Comparison of ENCODE assay signal across 17 cellular contexts in the genomic region with DNA sequence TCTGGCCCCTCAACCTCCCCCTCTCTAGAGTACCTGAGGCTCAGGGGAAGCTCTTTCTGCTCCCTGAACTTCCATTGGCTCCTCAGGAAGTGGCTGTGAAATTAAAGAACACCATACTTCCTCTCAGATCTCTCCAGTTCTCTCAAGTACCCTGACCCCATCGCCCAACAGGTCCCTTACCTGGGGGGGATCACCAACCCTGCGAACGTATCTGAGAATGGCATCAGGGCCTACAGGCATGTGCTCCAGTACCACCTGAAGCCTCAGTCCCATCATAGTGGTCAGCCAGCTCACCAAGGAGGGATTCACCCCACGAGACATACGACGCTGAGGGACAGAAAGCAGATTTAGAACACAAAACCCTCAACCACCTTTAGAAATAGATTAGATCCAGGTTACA. TPM values are rescaled to one million over a fixed set of nuclear protein-coding genes. Genes with fewer than 3 reads are reported as not detected.
DNase-seq lines count a peak whose midpoint lies in the region; ATAC-seq and TF ChIP-seq lines count a peak whose summit lies in the region.
"Had no signal": no experiment of that assay in that cellular context is flagged by ENCODE, and none has a peak within 500 bp of the region (broad histone marks: within the 10 kb centered on the region; RNA-seq: fewer than 3 reads in every experiment).

No MANE protein-coding gene starts in this region.

- H4K20me1 ChIP-seq in osteoblast (ENCODE audit: insufficient read depth, low read length): peaks cover 11% of the 10 kb centered on the region

- TF ChIP-seq CTCF in activated CD8-positive, alpha-beta T cell treated with anti-CD3 and anti-CD28 coated beads for 36 hours (IDR thresholded peaks at IDR 0.05): no peak
- TF ChIP-seq CTCF in RWPE1 (conservative IDR thresholded peaks at IDR 0.05; ENCODE audit: low read depth): no peak
- TF ChIP-seq CTCF in osteoblast (IDR thresholded peaks at IDR 0.05; ENCODE audit: extremely low read depth, low read depth, low read length): no peak
- no peak for TF ChIP-seq CTCF in coronary artery (IDR thresholded peaks at IDR 0.05)

- peaks cover 89% of the 10 kb centered on the region for H3K36me3 ChIP-seq in osteoblast (ENCODE audit: insufficient read depth, low read length)
- H3K36me3 ChIP-seq: neural progenitor cell had no signal

- peak overlapping the region; percentile 64 for H3K27ac Mint-ChIP-seq in activated CD8-positive, alpha-beta T cell treated with anti-CD3 and anti-CD28 coated beads for 36 hours
- no peak overlapping the region for H3K27ac Mint-ChIP-seq in activated CD8-positive, alpha-beta T cell treated with anti-CD3 and anti-CD28 coated beads, Interleukin-2, amount 10 ng/mL, durations not matched to agents 7 days and 5 days
- H3K27ac Mint-ChIP-seq: activated B cell treated with CpG ODN at 0.5 μM for 24 hours; neural progenitor cell; T-helper 2 cell treated with Interferon-gamma antibody and Interleukin-4, amounts not matched to agents 5 μg/mL and 100 μg/mL, for 36 hours had no signal

- intact Hi-C loops in activated CD8-positive, alpha-beta T cell treated with anti-CD3 and anti-CD28 coated beads for 36 hours (cut with micrococcal nuclease): no loop called here

- no peaks in the 10 kb centered on the region for H3K9me3 ChIP-seq in osteoblast (ENCODE audit: low read depth, low read length)
- H3K9me3 ChIP-seq: left lung, Peyer's patch had no signal

- H3K4me1 ChIP-seq in osteoblast (ENCODE audit: insufficient read depth, low read length): peaks cover 7% of the 10 kb centered on the region
- H3K4me1 ChIP-seq: left lung, neural progenitor cell, Peyer's patch had no signal

- no peaks in the 10 kb centered on the region for H3K9me3 Mint-ChIP-seq in activated CD8-positive, alpha-beta T cell treated with anti-CD3 and anti-CD28 coated beads for 36 hours
- H3K9me3 Mint-ChIP-seq in activated CD8-positive, alpha-beta T cell treated with anti-CD3 and anti-CD28 coated beads, Interleukin-2, amount 10 ng/mL, durations not matched to agents 7 days and 5 days (ENCODE audit: insufficient read depth): no peaks in the 10 kb centered on the region
- H3K9me3 Mint-ChIP-seq: activated B cell treated with CpG ODN at 0.5 μM for 24 hours; neural progenitor cell; T-helper 2 cell treated with Interferon-gamma antibody and Interleukin-4, amounts not matched to agents 5 μg/mL and 100 μg/mL, for 36 hours had no signal

- ATAC-seq in activated CD8-positive, alpha-beta T cell treated with anti-CD3 and anti-CD28 coated beads for 36 hours: no peak
- ATAC-seq in activated CD8-positive, alpha-beta T cell treated with anti-CD3 and anti-CD28 coated beads, Interleukin-2, amount 10 ng/mL, durations not matched to agents 7 days and 5 days: no peak
- ATAC-seq: left lung had no signal

- H3K27me3 ChIP-seq in osteoblast (ENCODE audit: insufficient read depth, low read length): no peaks in the 10 kb centered on the region
- H3K27me3 ChIP-seq: left lung, neural progenitor cell, Peyer's patch had no signal

- peaks cover 49% of the 10 kb centered on the region for H3K36me3 Mint-ChIP-seq in activated CD8-positive, alpha-beta T cell treated with anti-CD3 and anti-CD28 coated beads for 36 hours (ENCODE audit: low read depth)
- peaks cover 70% of the 10 kb centered on the region for H3K36me3 Mint-ChIP-seq in activated CD8-positive, alpha-beta T cell treated with anti-CD3 and anti-CD28 coated beads, Interleukin-2, amount 10 ng/mL, durations not matched to agents 7 days and 5 days (ENCODE audit: low read depth)

- no peak overlapping the region for H3K4me3 ChIP-seq in osteoblast (ENCODE audit: insufficient read depth, low read length)
- H3K4me3 ChIP-seq in coronary artery: no peak overlapping the region
- H3K4me3 ChIP-seq: left lung, neural progenitor cell, Peyer's patch had no signal

- POLR2A ChIA-PET in activated CD8-positive, alpha-beta T cell treated with anti-CD3 and anti-CD28 coated beads for 36 hours (lab: Charles Lee): interaction anchor here (0.7 to 16.2 kb wide), 7 partner anchors 11 to 60 kb away, joined by 3 to 235 read pairs (median 5); partner anchors contain the start of genes APOM, BAG6, C6orf47 and GPANK1
- POLR2A ChIA-PET in activated CD8-positive, alpha-beta T cell treated with anti-CD3 and anti-CD28 coated beads, Interleukin-2, amount 10 ng/mL, durations not matched to agents 7 days and 5 days (lab: Charles Lee): interaction anchor here (1.0 to 1.6 kb wide), 3 partner anchors 9 to 12 kb away, joined by 3 to 6 read pairs (median 3); partner anchors contain the start of gene BAG6
- POLR2A ChIA-PET in RWPE1 (lab: Yijun Ruan, JAX; ENCODE audit: low non-redundant PET): interaction anchor here (0.6 kb wide), 1 partner anchor 13 kb away, joined by 7 read pairs; no protein-coding TSS in a partner anchor

- no peaks in the 10 kb centered on the region for H3K79me2 ChIP-seq in osteoblast (ENCODE audit: insufficient read depth, low read length)

- CTCF ChIA-PET in activated CD8-positive, alpha-beta T cell treated with anti-CD3 and anti-CD28 coated beads for 36 hours (lab: Charles Lee): interaction anchor here (1.5 kb wide), 1 partner anchor 90 kb away, joined by 3 read pairs; no protein-coding TSS in a partner anchor
- CTCF ChIA-PET in activated CD8-positive, alpha-beta T cell treated with anti-CD3 and anti-CD28 coated beads, Interleukin-2, amount 10 ng/mL, durations not matched to agents 7 days and 5 days (lab: Charles Lee): interaction anchor here (1.0 to 1.4 kb wide), 3 partner anchors 11 to 60 kb away, joined by 3 to 5 read pairs (median 4); no protein-coding TSS in a partner anchor
- CTCF ChIA-PET in RWPE1 (lab: Yijun Ruan, JAX): no interaction called here

- H3K27ac ChIP-seq in RWPE1 (peak overlapping the region; percentile 40), osteoblast (ENCODE audit: low read depth, low read length) (no peak overlapping the region), coronary artery (no peak overlapping the region)
- H3K27ac ChIP-seq: left lung, neural progenitor cell, Peyer's patch had no signal

- no peak overlapping the region for H3K4me3 Mint-ChIP-seq in activated CD8-positive, alpha-beta T cell treated with anti-CD3 and anti-CD28 coated beads for 36 hours
- no peak overlapping the region for H3K4me3 Mint-ChIP-seq in activated CD8-positive, alpha-beta T cell treated with anti-CD3 and anti-CD28 coated beads, Interleukin-2, amount 10 ng/mL, durations not matched to agents 7 days and 5 days
- H3K4me3 Mint-ChIP-seq: activated B cell treated with CpG ODN at 0.5 μM for 24 hours; neural progenitor cell; T-helper 2 cell treated with Interferon-gamma antibody and Interleukin-4, amounts not matched to agents 5 μg/mL and 100 μg/mL, for 36 hours had no signal

- H2AFZ ChIP-seq in osteoblast (ENCODE audit: low read length): no peak overlapping the region
- H2AFZ ChIP-seq: neural progenitor cell had no signal

- peaks cover 9% of the 10 kb centered on the region for H3K4me1 Mint-ChIP-seq in activated CD8-positive, alpha-beta T cell treated with anti-CD3 and anti-CD28 coated beads for 36 hours (ENCODE audit: low read depth)
- H3K4me1 Mint-ChIP-seq in activated CD8-positive, alpha-beta T cell treated with anti-CD3 and anti-CD28 coated beads, Interleukin-2, amount 10 ng/mL, durations not matched to agents 7 days and 5 days (ENCODE audit: low read depth): peaks cover 14% of the 10 kb centered on the region
- H3K4me1 Mint-ChIP-seq: activated B cell treated with CpG ODN at 0.5 μM for 24 hours, neural progenitor cell had no signal

- no peak for DNase-seq in activated CD8-positive, alpha-beta T cell treated with anti-CD3 and anti-CD28 coated beads for 36 hours
- DNase-seq in activated CD8-positive, alpha-beta T cell treated with anti-CD3 and anti-CD28 coated beads, Interleukin-2, amount 10 ng/mL, durations not matched to agents 7 days and 5 days: no peak
- no peak for DNase-seq in RWPE1 (ENCODE audit: low spot score)
- peak; percentile 56 for DNase-seq in osteoblast (ENCODE audit: insufficient read length, low spot score, missing footprints)
- DNase-seq in NCI-H69 (lab: John Stamatoyannopoulos, UW): no peak
- DNase-seq in coronary artery (ENCODE audit: low spot score): no peak
- DNase-seq: activated B cell treated with CpG ODN at 0.5 μM for 24 hours; activated gamma-delta T cell; KBM-7; left lung; MV-4-11; NCI-H1694 treated with DMSO at 0.1 percent for 48 hours; NCI-H2227 treated with DMSO at 0.1 percent for 48 hours; Peyer's patch; stimulated activated CD4-positive, alpha-beta T cell treated with anti-CD3 and anti-CD28 coated beads, Interleukin-4, amount 100 ng/mL, for 24 hours had no signal

- no peaks in the 10 kb centered on the region for H3K27me3 Mint-ChIP-seq in activated CD8-positive, alpha-beta T cell treated with anti-CD3 and anti-CD28 coated beads for 36 hours
- H3K27me3 Mint-ChIP-seq in activated CD8-positive, alpha-beta T cell treated with anti-CD3 and anti-CD28 coated beads, Interleukin-2, amount 10 ng/mL, durations not matched to agents 7 days and 5 days (ENCODE audit: low read depth): no peaks in the 10 kb centered on the region
- H3K27me3 Mint-ChIP-seq: activated B cell treated with CpG ODN at 0.5 μM for 24 hours had no signal

- no peak overlapping the region for H3K4me2 ChIP-seq in osteoblast (ENCODE audit: insufficient read depth, low read length)
- H3K4me2 ChIP-seq: neural progenitor cell had no signal

RNA-seq across cellular contexts. Expression of gene BAG6, which starts 11.8 kb away (rescaled TPM):
- total RNA-seq in activated CD8-positive, alpha-beta T cell treated with anti-CD3 and anti-CD28 coated beads for 36 hours: 100 to 1,000 TPM; 303 to 318 TPM
- 100 to 1,000 TPM; 259 to 267 TPM for total RNA-seq in activated CD8-positive, alpha-beta T cell treated with anti-CD3 and anti-CD28 coated beads, Interleukin-2, amount 10 ng/mL, durations not matched to agents 7 days and 5 days
- 175 and 183 TPM in 2 replicates for total RNA-seq in osteoblast

RNA-seq across cellular contexts. Expression of gene APOM, which starts 15.1 kb away (rescaled TPM):
- total RNA-seq in activated CD8-positive, alpha-beta T cell treated with anti-CD3 and anti-CD28 coated beads for 36 hours: 1 to 10 TPM; 4.4 to 4.9 TPM
- total RNA-seq in activated CD8-positive, alpha-beta T cell treated with anti-CD3 and anti-CD28 coated beads, Interleukin-2, amount 10 ng/mL, durations not matched to agents 7 days and 5 days: 1 to 10 TPM; 3.2 to 5.1 TPM
- 1.1 and 1.2 TPM in 2 replicates for total RNA-seq in osteoblast

RNA-seq across cellular contexts. Expression of gene C6orf47, which starts 20.0 kb away (rescaled TPM):
- total RNA-seq in activated CD8-positive, alpha-beta T cell treated with anti-CD3 and anti-CD28 coated beads for 36 hours: 10 to 100 TPM; 11.4 to 11.7 TPM
- total RNA-seq in activated CD8-positive, alpha-beta T cell treated with anti-CD3 and anti-CD28 coated beads, Interleukin-2, amount 10 ng/mL, durations not matched to agents 7 days and 5 days: 10 to 100 TPM; 22.5 to 23.8 TPM
- 21.2 and 21.7 TPM in 2 replicates for total RNA-seq in osteoblast

RNA-seq across cellular contexts. Expression of gene PRRC2A, which starts 20.1 kb away (rescaled TPM):
- 100 to 1,000 TPM; 257 to 262 TPM for total RNA-seq in activated CD8-positive, alpha-beta T cell treated with anti-CD3 and anti-CD28 coated beads for 36 hours
- total RNA-seq in activated CD8-positive, alpha-beta T cell treated with anti-CD3 and anti-CD28 coated beads, Interleukin-2, amount 10 ng/mL, durations not matched to agents 7 days and 5 days: 100 to 1,000 TPM; 260 to 279 TPM
- 49.2 and 52.2 TPM in 2 replicates for total RNA-seq in osteoblast

RNA-seq across cellular contexts. Expression of gene GPANK1, which starts 24.2 kb away (rescaled TPM):
- total RNA-seq in activated CD8-positive, alpha-beta T cell treated with anti-CD3 and anti-CD28 coated beads for 36 hours: 10 to 100 TPM; 29.4 to 30.9 TPM
- total RNA-seq in activated CD8-positive, alpha-beta T cell treated with anti-CD3 and anti-CD28 coated beads, Interleukin-2, amount 10 ng/mL, durations not matched to agents 7 days and 5 days: 10 to 100 TPM; 29.0 to 34.7 TPM
- 22.1 and 23.9 TPM in 2 replicates for total RNA-seq in osteoblast
